ENCODE assay signal across 3 cellular contexts in the genomic region with DNA sequence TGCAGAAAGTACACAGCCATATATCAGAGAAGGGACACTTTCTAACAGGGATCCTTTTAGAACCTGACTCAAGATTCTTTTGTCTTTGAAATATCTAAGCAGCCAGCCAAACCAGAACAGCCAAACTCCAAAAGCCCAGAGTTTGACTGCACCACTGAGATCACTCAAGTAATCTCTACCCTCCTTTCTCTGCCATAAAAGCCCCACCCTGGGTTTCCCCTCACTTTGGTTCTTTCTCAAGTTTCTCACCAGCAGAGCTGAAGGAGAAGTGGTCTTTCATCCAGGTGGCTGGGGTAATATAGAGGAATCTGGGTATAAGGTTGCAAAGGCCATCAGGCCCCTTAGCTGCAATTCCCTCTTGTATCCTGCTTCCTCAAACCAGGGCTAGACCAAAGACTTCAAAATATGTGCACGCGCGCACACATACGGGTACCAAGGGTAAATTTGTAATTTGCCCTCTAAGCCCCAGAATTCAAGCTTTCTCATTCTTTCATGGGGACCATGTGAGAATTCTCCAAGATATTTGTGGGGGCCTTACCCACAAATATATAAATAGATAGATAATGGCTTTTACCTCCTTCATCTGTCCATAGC.
A peak's percentile ranks its signal among the peaks of the same experiment; 100 is the strongest.
TF ChIP-seq lines count a peak whose summit lies in the region.

No MANE protein-coding gene starts in this region.

TF ChIP-seq in GM12891, 5 proteins besides CTCF, POLR2A, EP300 and RAD21:
- peak; percentile 30; the same call in 1 of the 2 replicates for TF ChIP-seq SPI1 (IDR thresholded peaks at IDR 0.05; ENCODE audit: low read depth, low read length)
- no peak for TF ChIP-seq PAX5 (IDR thresholded peaks at IDR 0.05; ENCODE audit: insufficient read depth, low read length, severe bottlenecking)

TF ChIP-seq in HEK293, 187 proteins besides CTCF, POLR2A, EP300 and RAD21:
- TF ChIP-seq PRDM1 (tag by site-specific recombination; IDR thresholded peaks at IDR 0.05), result peak; percentile 24; the same call in 1 of the 2 replicates
- TF ChIP-seq, protein P1, sequence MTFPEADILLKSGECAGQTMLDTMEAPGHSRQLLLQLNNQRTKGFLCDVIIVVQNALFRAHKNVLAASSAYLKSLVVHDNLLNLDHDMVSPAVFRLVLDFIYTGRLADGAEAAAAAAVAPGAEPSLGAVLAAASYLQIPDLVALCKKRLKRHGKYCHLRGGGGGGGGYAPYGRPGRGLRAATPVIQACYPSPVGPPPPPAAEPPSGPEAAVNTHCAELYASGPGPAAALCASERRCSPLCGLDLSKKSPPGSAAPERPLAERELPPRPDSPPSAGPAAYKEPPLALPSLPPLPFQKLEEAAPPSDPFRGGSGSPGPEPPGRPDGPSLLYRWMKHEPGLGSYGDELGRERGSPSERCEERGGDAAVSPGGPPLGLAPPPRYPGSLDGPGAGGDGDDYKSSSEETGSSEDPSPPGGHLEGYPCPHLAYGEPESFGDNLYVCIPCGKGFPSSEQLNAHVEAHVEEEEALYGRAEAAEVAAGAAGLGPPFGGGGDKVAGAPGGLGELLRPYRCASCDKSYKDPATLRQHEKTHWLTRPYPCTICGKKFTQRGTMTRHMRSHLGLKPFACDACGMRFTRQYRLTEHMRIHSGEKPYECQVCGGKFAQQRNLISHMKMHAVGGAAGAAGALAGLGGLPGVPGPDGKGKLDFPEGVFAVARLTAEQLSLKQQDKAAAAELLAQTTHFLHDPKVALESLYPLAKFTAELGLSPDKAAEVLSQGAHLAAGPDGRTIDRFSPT (tag by site-specific recombination; IDR thresholded peaks at IDR 0.05), result no peak

TF ChIP-seq in K562, 482 proteins besides CTCF, POLR2A, EP300 and RAD21:
- peak; percentile 52; the same call in 1 of the 2 replicates for TF ChIP-seq POLR2AphosphoS2 (IDR thresholded peaks at IDR 0.05; ENCODE audit: low read length)
- TF ChIP-seq EGR1 (conservative IDR thresholded peaks at IDR 0.05), result no peak
TF ChIP-seq in K562: peak in this region for 1.
